In the genomic region with DNA sequence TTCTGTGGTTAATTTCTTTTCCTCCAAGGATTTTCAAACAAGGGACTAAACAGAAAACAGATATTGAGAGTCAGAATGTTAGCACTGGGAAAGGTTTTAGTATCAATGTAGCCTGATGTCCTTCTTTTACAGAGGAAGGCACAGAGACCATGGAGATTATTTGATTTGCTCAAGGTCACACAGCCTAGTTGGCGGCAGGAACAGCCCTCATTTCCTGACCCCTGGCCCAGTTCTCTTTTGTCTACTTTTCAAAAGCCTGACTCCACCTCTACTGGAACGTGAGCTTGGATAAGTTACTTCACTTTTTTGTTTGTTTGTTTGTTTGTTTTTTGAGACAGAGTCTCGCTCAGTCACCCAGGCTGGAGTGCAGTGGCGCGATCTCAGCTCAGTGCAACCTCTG, we compare ENCODE assay signal across 27 cellular contexts. TPM values are rescaled to one million over a fixed set of nuclear protein-coding genes. Genes with fewer than 3 reads are reported as not detected.
"Had no signal": no experiment of that assay in that cellular context is flagged by ENCODE, and none has a peak within 500 bp of the region (broad histone marks: within the 10 kb centered on the region; RNA-seq: fewer than 3 reads in every experiment).

No MANE protein-coding gene starts in this region.

- H3K9me3 ChIP-seq: adrenal gland, body of pancreas, breast epithelium, SJCRH30 had no signal

- H3K4me2 ChIP-seq: PC-9 had no signal

- H3K27me3 ChIP-seq: adrenal gland, body of pancreas, breast epithelium had no signal

- H2AFZ ChIP-seq: PC-9 had no signal

- ATAC-seq: activated CD8-positive, alpha-beta T cell treated with anti-CD3 and anti-CD28 coated beads for 36 hours; activated naive CD4-positive, alpha-beta T cell treated with anti-CD3 and anti-CD28 coated beads, Interleukin-2, amount 50 U/mL, for 72 hours; activated T-cell treated with anti-CD3 and anti-CD28 coated beads, Interleukin-2, amount 50 U/mL, for 4 hours; body of pancreas had no signal

- H3K36me3 ChIP-seq: adrenal gland, breast epithelium, SJCRH30, WERI-Rb-1 had no signal

- H3K4me3 ChIP-seq: adrenal gland, body of pancreas, breast epithelium, K562, PC-9, SJCRH30, SK-N-MC had no signal

- DNase-seq: activated CD4-positive, alpha-beta T cell treated with anti-CD3 and anti-CD28 coated beads, Interleukin-2, amount 10 ng/mL, durations not matched to agents 24 days and 14 days; activated CD4-positive, alpha-beta T cell treated with anti-CD3 and anti-CD28 coated beads, Interleukin-2, amount 50 U/mL, for 4 hours; activated CD8-positive, alpha-beta memory T cell treated with anti-CD3 and anti-CD28 coated beads, Interleukin-2, amount 50 U/mL, for 4 hours; activated CD8-positive, alpha-beta T cell treated with anti-CD3 and anti-CD28 coated beads for 36 hours; activated gamma-delta T cell treated with Interleukin-2 at 50 U/mL for 16 hours; activated naive CD4-positive, alpha-beta T cell treated with anti-CD3 and anti-CD28 coated beads for 36 hours; activated T-cell treated with anti-CD3 and anti-CD28 coated beads for 4 hours; activated T-cell treated with anti-CD3 and anti-CD28 coated beads, Interleukin-2, amount 50 U/mL, for 4 hours; NCI-H1105; NCI-H1436; NCI-H1694 treated with DMSO at 0.1 percent for 48 hours; NCI-H2029; NCI-H345; NCI-H524 treated with DMSO at 0.1 percent for 48 hours; PC-9; SHP77; SJCRH30; T1000; WERI-Rb-1 had no signal

- H3K27ac ChIP-seq: body of pancreas, PC-9, RWPE1, SJCRH30, SK-N-MC, WERI-Rb-1 had no signal

- H3K4me1 ChIP-seq: breast epithelium, SJCRH30 had no signal

RNA-seq across cellular contexts. Expression of a gene that starts 6.6 kb away (rescaled TPM):
- total RNA-seq: activated naive CD4-positive, alpha-beta T cell treated with anti-CD3 and anti-CD28 coated beads for 36 hours; K562; PC-9; T-helper 2 cell treated with Interferon-gamma antibody and Interleukin-4, amounts not matched to agents 100 ng/mL and 5 ng/mL, for 36 hours had no signal
- polyA plus RNA-seq: K562 had no signal
